ENCODE assay signal across 8 cellular contexts in the genomic region with DNA sequence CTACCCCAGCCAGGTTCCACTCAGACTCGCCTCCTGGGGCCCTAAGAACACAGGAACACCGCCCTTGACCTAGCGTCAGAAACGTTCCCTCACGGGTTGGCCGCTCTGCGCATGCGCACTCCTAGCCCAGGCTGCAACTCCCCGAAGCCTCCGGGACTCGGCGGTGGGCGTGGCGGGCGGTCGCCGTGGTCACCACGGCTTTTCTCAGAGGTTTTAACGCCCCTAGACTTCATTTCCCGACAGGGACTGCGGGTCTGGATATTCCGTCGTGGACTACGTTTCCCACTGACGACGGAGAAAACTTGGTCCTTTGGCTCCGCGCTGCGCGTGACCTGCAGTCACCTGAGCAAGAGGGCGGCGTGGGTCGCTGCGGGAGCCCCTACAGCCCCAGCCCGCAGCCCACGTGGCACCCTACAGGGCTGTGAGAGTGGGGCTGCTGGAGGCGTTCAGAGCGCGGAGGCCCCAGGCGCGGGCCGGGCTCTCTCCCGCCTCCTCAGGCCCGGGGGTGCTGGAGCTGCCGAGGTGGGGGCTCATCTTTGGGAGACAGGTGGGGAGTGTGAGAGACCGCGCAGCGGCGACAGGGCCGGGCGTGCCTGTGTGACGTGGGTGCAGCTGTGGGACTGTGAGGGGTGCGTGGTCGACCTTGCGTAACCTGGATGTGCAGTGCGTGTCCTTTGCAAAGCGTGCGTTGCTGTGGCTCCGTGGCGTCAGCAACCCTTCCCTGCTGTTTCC. TPM values are rescaled to one million over a fixed set of nuclear protein-coding genes. Genes with fewer than 3 reads are reported as not detected.
DNase-seq lines count a peak whose midpoint lies in the region; ATAC-seq and TF ChIP-seq lines count a peak whose summit lies in the region.

No MANE protein-coding gene starts in this region.

- intact Hi-C loops in left lung (cut with DNase I): no loop called here

- POLR2A ChIA-PET in GM10248 (lab: Yijun Ruan, JAX): no interaction called here

- DNase-seq in GM10248 (ENCODE audit: extremely low spot score): peak; percentile 17
- no peak for DNase-seq in RWPE2 (ENCODE audit: low spot score)
- DNase-seq in dermis microvascular lymphatic vessel endothelial cell (ENCODE audit: low read depth in 2 of 2): peak; percentile 6 to 26
- DNase-seq in left lung: peak; percentile 71 to 84
- DNase-seq in stimulated activated CD4-positive, alpha-beta T cell treated with anti-CD3 and anti-CD28 coated beads, Interleukin-1b, Interleukin-23, amount 100 ng/mL, for 24 hours (ENCODE audit: low read depth in 4 of 4, low spot score in 1 of 4): peak in 3 of 4 experiments; percentile 2 to 29 (median 26)
- no peak for DNase-seq in DMS153 treated with DMSO at 0.1 percent for 48 hours (lab: John Stamatoyannopoulos, UW; ENCODE audit: unreplicated experiment)
- DNase-seq in NCI-H226: no peak
- DNase-seq in KBM-7: no peak

- H3K27ac ChIP-seq in RWPE2 (ENCODE audit: poor library complexity, severe bottlenecking): no peak overlapping the region
- H3K27ac ChIP-seq in left lung: no peak overlapping the region

- TF ChIP-seq CTCF in GM10248 (IDR thresholded peaks at IDR 0.05; ENCODE audit: control extremely low read depth, extremely low read depth, low read depth, missing control alignments) (no peak), RWPE2 (IDR thresholded peaks at IDR 0.05; ENCODE audit: poor library complexity, severe bottlenecking) (no peak), left lung (IDR thresholded peaks at IDR 0.05) (no peak)

- peaks cover 2% of the 10 kb centered on the region for H3K9me3 ChIP-seq in RWPE2 (ENCODE audit: severe bottlenecking)
- H3K9me3 ChIP-seq in left lung: peaks cover 0 to 73% of the 10 kb centered on the region in 2 donors

- ATAC-seq in RWPE2 (ENCODE audit: low read depth): no peak
- peak; percentile 85 for ATAC-seq in left lung

- H3K27me3 ChIP-seq in RWPE2 (ENCODE audit: insufficient read depth, poor library complexity, severe bottlenecking) (no peaks in the 10 kb centered on the region), left lung (peaks cover 0 to 12% of the 10 kb centered on the region in 2 donors)

- in situ Hi-C loops in KBM-7 (cut with MboI; ENCODE audit: low pct_unique_long_range_greater_than_20kb, low sequenced_read_pairs): no loop called here

- H3K36me3 ChIP-seq in RWPE2 (ENCODE audit: low read depth): no peaks in the 10 kb centered on the region
- H3K36me3 ChIP-seq in left lung: peaks cover 0 to 5% of the 10 kb centered on the region in 2 donors

- peak overlapping the region; percentile 8 for H3K4me3 ChIP-seq in RWPE2 (ENCODE audit: severe bottlenecking)
- H3K4me3 ChIP-seq in left lung: peak overlapping the region; percentile 32 to 41

- H3K4me1 ChIP-seq in RWPE2 (ENCODE audit: insufficient read depth, poor library complexity, severe bottlenecking): no peaks in the 10 kb centered on the region
- peaks cover 0 to 3% of the 10 kb centered on the region in 2 donors for H3K4me1 ChIP-seq in left lung

- CTCF ChIA-PET in GM10248 (lab: Yijun Ruan, JAX): no interaction called here

RNA-seq across cellular contexts. Expression of gene ZNF573, which starts 38.0 kb away (rescaled TPM):
- total RNA-seq in dermis microvascular lymphatic vessel endothelial cell: 3.1 and 3.8 TPM in 2 replicates
- 10 to 100 TPM; 12.7 to 15.3 TPM for total RNA-seq in left lung

Comparison
In these comparisons a context has a peak if more than half of its experiments do, and no peak if none do; other contexts are left out.
1. DNase-seq: peak in GM10248 (single experiment), dermis microvascular lymphatic vessel endothelial cell (2 of 2), left lung (2 of 2) and stimulated activated CD4-positive, alpha-beta T cell treated with anti-CD3 and anti-CD28 coated beads, Interleukin-1b, Interleukin-23, amount 100 ng/mL, for 24 hours (3 of 4); none in RWPE2 (single experiment), DMS153 treated with DMSO at 0.1 percent for 48 hours (single experiment), NCI-H226 (single experiment) and KBM-7 (single experiment).